Comparison of ENCODE assay signal across 17 cellular contexts in genomic region chr14:32324601-32325000, GRCh38. TPM values are rescaled to one million over a fixed set of nuclear protein-coding genes. Genes with fewer than 3 reads are reported as not detected.
DNase-seq lines count a peak whose midpoint lies in the region; TF ChIP-seq lines count a peak whose summit lies in the region.
"Had no signal": no experiment of that assay in that cellular context is flagged by ENCODE, and none has a peak within 500 bp of the region (broad histone marks: within the 10 kb centered on the region; RNA-seq: fewer than 3 reads in every experiment).

No MANE protein-coding gene starts in this region.

- no peak overlapping the region for H2BK15ac ChIP-seq in mesenchymal stem cell (ENCODE audit: low read depth, poor library complexity, severe bottlenecking)

- H4K20me1 ChIP-seq in fibroblast of lung (ENCODE audit: control insufficient read depth, extremely low read depth, insufficient read depth, low read length): no peaks in the 10 kb centered on the region

- no peaks in the 10 kb centered on the region for H3K79me1 ChIP-seq in mesenchymal stem cell (replicated peaks; ENCODE audit: low read length, poor library complexity, severe bottlenecking)

- no peak overlapping the region for H4K8ac ChIP-seq in mesenchymal stem cell (ENCODE audit: low read length)

- H2AFZ ChIP-seq in fibroblast of lung (ENCODE audit: low read length) (no peak overlapping the region), mesenchymal stem cell (ENCODE audit: low read depth, low read length) (no peak overlapping the region)

- H3K79me2 ChIP-seq in fibroblast of lung (ENCODE audit: control insufficient read depth, insufficient read depth, low read length): no peaks in the 10 kb centered on the region

- no peak overlapping the region for H2BK5ac ChIP-seq in mesenchymal stem cell (ENCODE audit: low read depth, low read length, poor library complexity, severe bottlenecking)

- H3K4me3 ChIP-seq in fibroblast of lung (replicated peaks in 1 of 4; ENCODE audit: control extremely low read depth in 1 of 4, insufficient read depth in 1 of 4, low read depth in 3 of 4, low read length in 4 of 4) (no peak overlapping the region), mesenchymal stem cell (ENCODE audit: insufficient read depth in 1 of 2, low read depth in 1 of 2, low read length in 2 of 2) (no peak overlapping the region)
- H3K4me3 ChIP-seq: HAP-1, K562 had no signal

- no CpG with 5 or more reads among the region's 1 CpG for WGBS in mesenchymal stem cell

- TF ChIP-seq CTCF in fibroblast of lung (conservative IDR thresholded peaks at IDR 0.05 in 1 of 2, IDR thresholded peaks at IDR 0.05 in 1 of 2; ENCODE audit: low read depth in 1 of 2, low read length in 2 of 2): no peak

- H3K9me3 ChIP-seq in fibroblast of lung (ENCODE audit: control insufficient read depth, insufficient read depth, low read depth, low read length) (no peaks in the 10 kb centered on the region), mesenchymal stem cell (ENCODE audit: control insufficient read depth, low read length) (no peaks in the 10 kb centered on the region)
- H3K9me3 ChIP-seq: BE2C, Caco-2, HAP-1 had no signal

- H3K4ac ChIP-seq in mesenchymal stem cell (ENCODE audit: low read depth in 1 of 2, low read length in 2 of 2): no peak overlapping the region

- H3K9ac ChIP-seq in fibroblast of lung (ENCODE audit: insufficient read depth, low read length): no peak overlapping the region
- H3K9ac ChIP-seq in mesenchymal stem cell (ENCODE audit: low read length): no peak overlapping the region

- H3K4me2 ChIP-seq in fibroblast of lung (ENCODE audit: extremely low read depth, insufficient read depth, low read length): no peak overlapping the region
- H3K4me2 ChIP-seq in mesenchymal stem cell (ENCODE audit: low read length, poor library complexity, severe bottlenecking): no peak overlapping the region

- DNase-seq in HCEC 1CT: peak; percentile 15
- peak; percentile 94 for DNase-seq in SK-MEL-5 (ENCODE audit: low read depth, low spot score)
- DNase-seq in fibroblast of lung (ENCODE audit: low read depth in 2 of 2): peak; percentile 14 to 35
- peak; percentile 49 for DNase-seq in mesenchymal stem cell
- no peak for DNase-seq in NCI-H2081 (lab: John Stamatoyannopoulos, UW)
- DNase-seq in stimulated activated CD4-positive, alpha-beta T cell treated with anti-CD3 and anti-CD28 coated beads, Interleukin-15, amount 100 ng/mL, for 24 hours: no peak
- DNase-seq in NCI-H69 (lab: John Stamatoyannopoulos, UW): no peak
- DNase-seq: ACHN; BE2C; C1 segment of cervical spinal cord; Caco-2; CD4-positive, CD25-positive, alpha-beta regulatory T cell; CD8-positive, alpha-beta memory T cell; IMR-90 had no signal

- H3K18ac ChIP-seq in mesenchymal stem cell (ENCODE audit: low read depth in 1 of 2, low read length in 2 of 2): no peak overlapping the region

- in situ Hi-C loops in SK-MEL-5 (cut with HindIII; ENCODE audit: low pct_unique_long_range_greater_than_20kb, low sequenced_read_pairs): no loop called here

- no peak overlapping the region for H2BK120ac ChIP-seq in mesenchymal stem cell (ENCODE audit: low read depth, low read length)

- no peak overlapping the region for H2AK5ac ChIP-seq in mesenchymal stem cell (ENCODE audit: low read length, severe bottlenecking)

- H3K4me1 ChIP-seq in fibroblast of lung (ENCODE audit: control insufficient read depth, extremely low read depth, insufficient read depth, low read length) (no peaks in the 10 kb centered on the region), mesenchymal stem cell (ENCODE audit: control insufficient read depth, insufficient read depth, low read depth, low read length) (no peaks in the 10 kb centered on the region)
- H3K4me1 ChIP-seq: Caco-2, HAP-1 had no signal

- no peak overlapping the region for H3K27ac ChIP-seq in fibroblast of lung (ENCODE audit: insufficient read depth, low read length)
- H3K27ac ChIP-seq in mesenchymal stem cell (ENCODE audit: low read length, poor library complexity, severe bottlenecking): no peak overlapping the region
- H3K27ac ChIP-seq: HL-60 had no signal

- H3K27me3 ChIP-seq in fibroblast of lung (ENCODE audit: control insufficient read depth, insufficient read depth, low read length) (peaks cover 3% of the 10 kb centered on the region), mesenchymal stem cell (ENCODE audit: control insufficient read depth in 1 of 2, insufficient read depth in 1 of 2, low read length in 2 of 2) (no peaks in the 10 kb centered on the region)
- H3K27me3 ChIP-seq: BE2C had no signal

- H4K91ac ChIP-seq in mesenchymal stem cell (ENCODE audit: low read length): no peak overlapping the region

- no peak overlapping the region for H2BK12ac ChIP-seq in mesenchymal stem cell (ENCODE audit: low read length in 2 of 2)

- no peak overlapping the region for H3K14ac ChIP-seq in mesenchymal stem cell (ENCODE audit: low read length in 2 of 2)

- H3K36me3 ChIP-seq in fibroblast of lung (ENCODE audit: control insufficient read depth, insufficient read depth, low read length): no peaks in the 10 kb centered on the region
- no peaks in the 10 kb centered on the region for H3K36me3 ChIP-seq in mesenchymal stem cell (ENCODE audit: control insufficient read depth in 1 of 2, insufficient read depth in 2 of 2, low read depth in 1 of 2, low read length in 2 of 2)
- H3K36me3 ChIP-seq: BE2C, HAP-1 had no signal

- no peak overlapping the region for H3K23ac ChIP-seq in mesenchymal stem cell (ENCODE audit: low read length in 2 of 2)

RNA-seq across cellular contexts. Expression of gene AKAP6, which starts 4.5 kb away (rescaled TPM):
- total RNA-seq in SK-MEL-5 (2014; rRNA removed; shearing (Covaris generic)): 2.0 and 2.6 TPM in 2 replicates
- 1.2 and 7.0 TPM in 2 replicates for polyA plus RNA-seq in SK-MEL-5 (2015; cell fraction: cytosol; rRNA removed)
- 0.66 and 6.8 TPM in 2 replicates for polyA plus RNA-seq in SK-MEL-5 (2015; cell fraction: nucleus; rRNA removed)
- total RNA-seq in fibroblast of lung: 1.0 and 10.9 TPM in 2 replicates
- polyA plus RNA-seq in fibroblast of lung: 2.7 and 3.3 TPM in 2 replicates
- polyA plus RNA-seq in fibroblast of lung (2012): 1.2 and 2.0 TPM in 2 replicates
- 5.2 and 12.0 TPM in 2 replicates for polyA minus RNA-seq in fibroblast of lung (ENCODE audit: low replicate concordance)
- 1.1 TPM for polyA plus RNA-seq in mesenchymal stem cell (2013, experiment 1 of 2)
- polyA plus RNA-seq in mesenchymal stem cell (2013, experiment 2 of 2): 1.00 TPM

Comparison
In these comparisons a context has a peak if more than half of its experiments do, and no peak if none do; other contexts are left out.
1. DNase-seq: peak in HCEC 1CT (single experiment), SK-MEL-5 (single experiment), fibroblast of lung (2 of 2) and mesenchymal stem cell (single experiment); none in NCI-H2081 (0 of 2), stimulated activated CD4-positive, alpha-beta T cell treated with anti-CD3 and anti-CD28 coated beads, Interleukin-15, amount 100 ng/mL, for 24 hours (single experiment) and NCI-H69 (single experiment).